In genomic region chr22:20463324-20464095, GRCh38 we compare ENCODE assay signal across 9 cellular contexts. TPM values are rescaled to one million over a fixed set of nuclear protein-coding genes. Genes with fewer than 3 reads are reported as not detected.
DNase-seq lines count a peak whose midpoint lies in the region; ATAC-seq and TF ChIP-seq lines count a peak whose summit lies in the region.
"Had no signal": no experiment of that assay in that cellular context is flagged by ENCODE, and none has a peak within 500 bp of the region (broad histone marks: within the 10 kb centered on the region; RNA-seq: fewer than 3 reads in every experiment).

No MANE protein-coding gene starts in this region.

- peak overlapping the region; percentile 79 for H3K27ac ChIP-seq in DOHH2 (ENCODE audit: low read depth, low read length)
- H3K27ac ChIP-seq in naive thymus-derived CD4-positive, alpha-beta T cell (ENCODE audit: low read depth, low read length) = peak overlapping the region; percentile 75

- H3K27me3 Mint-ChIP-seq in activated T-cell treated with anti-CD3 and anti-CD28 coated beads, Interleukin-2, amount 50 U/mL, for 72 hours (ENCODE audit: low read depth) = no peaks in the 10 kb centered on the region
- H3K27me3 Mint-ChIP-seq in naive thymus-derived CD4-positive, alpha-beta T cell = no peaks in the 10 kb centered on the region

- no peak for TF ChIP-seq CTCF in DOHH2 (IDR thresholded peaks at IDR 0.05; ENCODE audit: low read depth, low read length, poor library complexity, severe bottlenecking)

- POLR2A ChIA-PET in naive thymus-derived CD4-positive, alpha-beta T cell (lab: Charles Lee) = interaction anchor here (0.6 to 3.9 kb wide), 31 partner anchors 9 to 239 kb away, joined by 3 to 53 read pairs (median 7); partner anchors contain the start of genes KLHL22, MED15 and ZNF74

- no peaks in the 10 kb centered on the region for H3K9me3 Mint-ChIP-seq in activated T-cell treated with anti-CD3 and anti-CD28 coated beads, Interleukin-2, amount 50 U/mL, for 72 hours
- H3K9me3 Mint-ChIP-seq in naive thymus-derived CD4-positive, alpha-beta T cell = peaks cover 0 to 3% (median 0%) of the 10 kb centered on the region in 11 donors

- no peaks in the 10 kb centered on the region for H3K27me3 ChIP-seq in DOHH2 (ENCODE audit: control insufficient read depth, low read length)
- no peaks in the 10 kb centered on the region for H3K27me3 ChIP-seq in naive thymus-derived CD4-positive, alpha-beta T cell (ENCODE audit: control insufficient read depth in 2 of 2, insufficient read depth in 2 of 2, low read length in 2 of 2)
- H3K27me3 ChIP-seq: pancreas had no signal

- peaks cover 57% of the 10 kb centered on the region for H3K4me1 Mint-ChIP-seq in activated T-cell treated with anti-CD3 and anti-CD28 coated beads, Interleukin-2, amount 50 U/mL, for 72 hours (ENCODE audit: low read depth)
- H3K4me1 Mint-ChIP-seq in naive thymus-derived CD4-positive, alpha-beta T cell = peaks cover 35 to 78% (median 71%) of the 10 kb centered on the region in 7 donors

- H3K36me3 ChIP-seq in DOHH2 (ENCODE audit: control insufficient read depth, low read length) = peaks cover 6% of the 10 kb centered on the region; the same call in 1 of the 2 replicates
- H3K36me3 ChIP-seq in naive thymus-derived CD4-positive, alpha-beta T cell (ENCODE audit: control insufficient read depth in 2 of 3, insufficient read depth in 3 of 3, low read length in 3 of 3) = peaks cover 0 to 6% (median 0%) of the 10 kb centered on the region in 3 experiments

- H3F3A ChIP-seq in DOHH2 (ENCODE audit: control insufficient read depth, insufficient read depth) = no peaks in the 10 kb centered on the region

- H3K4me3 Mint-ChIP-seq in activated T-cell treated with anti-CD3 and anti-CD28 coated beads, Interleukin-2, amount 50 U/mL, for 72 hours = peak overlapping the region; percentile 59 to 73
- H3K4me3 Mint-ChIP-seq in naive thymus-derived CD4-positive, alpha-beta T cell = peak overlapping the region; percentile 64 to 83 (median 74)

- H4K20me1 ChIP-seq in DOHH2 (ENCODE audit: control insufficient read depth, insufficient read depth, low read depth, low read length) = no peaks in the 10 kb centered on the region

- no peaks in the 10 kb centered on the region for H3K9me2 ChIP-seq in DOHH2 (replicated peaks; ENCODE audit: control insufficient read depth, low read length)

- peak; percentile 28 to 49 for ATAC-seq in activated T-cell treated with anti-CD3 and anti-CD28 coated beads, Interleukin-2, amount 50 U/mL, for 72 hours (replicated peaks in 1 of 2)
- ATAC-seq in naive thymus-derived CD4-positive, alpha-beta T cell = peak; percentile 78
- ATAC-seq in GM21423 (IDR thresholded peaks at IDR 0.05; ENCODE audit: unreplicated experiment) (no peak), HG02610 (IDR thresholded peaks at IDR 0.05; ENCODE audit: unreplicated experiment) (no peak), HG02798 (IDR thresholded peaks at IDR 0.05; ENCODE audit: poor library complexity, unreplicated experiment) (no peak)

- DNase-seq in NCI-H1694 treated with DMSO at 0.1 percent for 48 hours (lab: John Stamatoyannopoulos, UW) = peak; percentile 81
- peak in 1 of 2 donors; percentile 21 for DNase-seq in activated T-cell treated with anti-CD3 and anti-CD28 coated beads, Interleukin-2, amount 50 U/mL, for 72 hours
- DNase-seq in naive thymus-derived CD4-positive, alpha-beta T cell = peak in 7 of 9 donors; percentile 38 to 73 (median 66)
- no peak for DNase-seq in mesenteric fat pad (ENCODE audit: low spot score)

- H3K79me2 ChIP-seq in DOHH2 (ENCODE audit: control insufficient read depth, low read length) = no peaks in the 10 kb centered on the region

- intact Hi-C loops in naive thymus-derived CD4-positive, alpha-beta T cell (cut with micrococcal nuclease) = loop anchor here (1.0 to 5.0 kb wide), 7 partner anchors 7 to 1274 kb away; partner anchors contain the start of gene YPEL1 (in 1 of the 2)

- H3K4me3 ChIP-seq in DOHH2 (ENCODE audit: low read length) = peak overlapping the region; percentile 68
- peak overlapping the region; percentile 34 for H3K4me3 ChIP-seq in naive thymus-derived CD4-positive, alpha-beta T cell (ENCODE audit: low read length)
- H3K4me3 ChIP-seq: pancreas had no signal

- H3K4me2 ChIP-seq in DOHH2 (ENCODE audit: low read length) = peak overlapping the region; percentile 81

- H3K4me1 ChIP-seq in DOHH2 (ENCODE audit: control insufficient read depth, low read length) = peaks cover 25% of the 10 kb centered on the region
- peaks cover 36 to 57% of the 10 kb centered on the region in 2 donors for H3K4me1 ChIP-seq in naive thymus-derived CD4-positive, alpha-beta T cell (ENCODE audit: control insufficient read depth in 2 of 2, insufficient read depth in 2 of 2, low read length in 2 of 2)

- CTCF ChIA-PET in naive thymus-derived CD4-positive, alpha-beta T cell (lab: Charles Lee) = interaction anchor here (0.7 to 2.6 kb wide), 15 partner anchors 9 to 179 kb away, joined by 3 to 17 read pairs (median 4); no protein-coding TSS in a partner anchor

- no peaks in the 10 kb centered on the region for H3K9me3 ChIP-seq in DOHH2 (ENCODE audit: control insufficient read depth, insufficient read depth, low read length)
- H3K9me3 ChIP-seq in naive thymus-derived CD4-positive, alpha-beta T cell (ENCODE audit: control insufficient read depth in 2 of 3, low read length in 3 of 3) = no peaks in the 10 kb centered on the region
- H3K9me3 ChIP-seq: pancreas had no signal

- peaks cover 0 to 5% of the 10 kb centered on the region in 2 donors for H3K36me3 Mint-ChIP-seq in activated T-cell treated with anti-CD3 and anti-CD28 coated beads, Interleukin-2, amount 50 U/mL, for 72 hours (ENCODE audit: insufficient read depth in 2 of 2)
- peaks cover 5 to 33% (median 17%) of the 10 kb centered on the region in 5 donors for H3K36me3 Mint-ChIP-seq in naive thymus-derived CD4-positive, alpha-beta T cell

- H3K27ac Mint-ChIP-seq in activated T-cell treated with anti-CD3 and anti-CD28 coated beads, Interleukin-2, amount 50 U/mL, for 72 hours = peak overlapping the region; percentile 76
- H3K27ac Mint-ChIP-seq in naive thymus-derived CD4-positive, alpha-beta T cell = peak overlapping the region; percentile 97 to 99 (median 98)

RNA-seq across cellular contexts. Expression of gene SCARF2, which starts 25.9 kb away (rescaled TPM):
- 1 to 10 TPM; 1.0 to 1.4 TPM for total RNA-seq in activated T-cell treated with anti-CD3 and anti-CD28 coated beads, Interleukin-2, amount 50 U/mL, for 72 hours
- total RNA-seq in naive thymus-derived CD4-positive, alpha-beta T cell = 1 to 10 TPM in 4 of 5 experiments, under 1 TPM in 1; 0.70 to 2.6 (median 2.2) TPM
- polyA plus RNA-seq in naive thymus-derived CD4-positive, alpha-beta T cell = under 1 TPM; 0.21 to 0.35 TPM
- 21.1 TPM for total RNA-seq in mesenteric fat pad

RNA-seq across cellular contexts. Expression of gene KLHL22, which starts 32.1 kb away (rescaled TPM):
- 10 to 100 TPM; 21.4 to 26.5 TPM for total RNA-seq in activated T-cell treated with anti-CD3 and anti-CD28 coated beads, Interleukin-2, amount 50 U/mL, for 72 hours
- total RNA-seq in naive thymus-derived CD4-positive, alpha-beta T cell = 10 to 100 TPM; 31.1 to 71.3 (median 42.0) TPM
- polyA plus RNA-seq in naive thymus-derived CD4-positive, alpha-beta T cell = 10 to 100 TPM; 20.6 to 26.2 TPM
- total RNA-seq in mesenteric fat pad = 24.9 TPM

RNA-seq across cellular contexts. Expression of gene MED15, which starts 43.9 kb away (rescaled TPM):
- total RNA-seq in activated T-cell treated with anti-CD3 and anti-CD28 coated beads, Interleukin-2, amount 50 U/mL, for 72 hours = 100 to 1,000 TPM; 106 to 113 TPM
- total RNA-seq in naive thymus-derived CD4-positive, alpha-beta T cell = 100 to 1,000 TPM; 169 to 235 (median 201) TPM
- 10 to 100 TPM; 24.3 to 76.6 TPM for polyA plus RNA-seq in naive thymus-derived CD4-positive, alpha-beta T cell
- 104 TPM for total RNA-seq in mesenteric fat pad

Comparison
In these comparisons a context has a peak if more than half of its experiments do, and no peak if none do; other contexts are left out.
1. ATAC-seq: peak in activated T-cell treated with anti-CD3 and anti-CD28 coated beads, Interleukin-2, amount 50 U/mL, for 72 hours (2 of 2) and naive thymus-derived CD4-positive, alpha-beta T cell (single experiment); none in GM21423 (single experiment), HG02610 (single experiment) and HG02798 (single experiment).